ENCODE assay signal across 8 cellular contexts in the genomic region with DNA sequence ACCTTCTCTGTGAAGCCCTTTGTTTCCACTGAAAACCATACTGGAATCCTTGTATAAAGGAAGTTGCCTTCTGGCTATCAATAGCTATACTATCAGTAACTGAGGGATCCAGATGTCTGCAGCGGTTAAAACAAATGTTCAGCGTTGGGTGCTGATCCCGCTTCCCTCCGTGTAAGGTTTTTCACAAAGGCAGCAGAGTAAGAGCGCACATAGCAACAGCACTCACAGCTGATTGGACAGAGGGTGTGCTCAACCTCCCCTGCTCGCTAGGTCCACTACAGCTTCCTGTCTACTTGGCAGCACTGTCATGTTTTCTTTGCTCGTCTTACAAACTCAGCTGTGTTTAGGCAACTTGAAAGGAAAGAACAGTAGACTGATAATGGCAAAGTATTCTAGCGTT. TPM values are rescaled to one million over a fixed set of nuclear protein-coding genes. Genes with fewer than 3 reads are reported as not detected.
DNase-seq lines count a peak whose midpoint lies in the region; ATAC-seq and TF ChIP-seq lines count a peak whose summit lies in the region.

No MANE protein-coding gene starts in this region.

- H3K9ac ChIP-seq in subcutaneous abdominal adipose tissue (ENCODE audit: low read length in 5 of 5), result peak overlapping the region in 4 of 5 donors; percentile 8 to 76 (median 51)

- H3K4me3 ChIP-seq in epithelial cell of proximal tubule (ENCODE audit: low read depth, low read length) (peak overlapping the region; percentile 43), subcutaneous abdominal adipose tissue (ENCODE audit: low read depth in 1 of 5, low read length in 5 of 5) (peak overlapping the region; percentile 41 to 72 (median 66))

- H3K9me3 ChIP-seq in subcutaneous abdominal adipose tissue (ENCODE audit: control insufficient read depth in 5 of 5, low read length in 5 of 5), result no peaks in the 10 kb centered on the region

- peak; percentile 71 for DNase-seq in GM04503 (ENCODE audit: low read depth)
- DNase-seq in NCI-H524 treated with DMSO at 0.1 percent for 48 hours (lab: John Stamatoyannopoulos, UW), result peak; percentile 33
- DNase-seq in activated T-cell treated with anti-CD3 and anti-CD28 coated beads, Interleukin-2, amount 50 U/mL, for 1 hour, result peak; percentile 24
- DNase-seq in epithelial cell of proximal tubule (ENCODE audit: low read depth), result peak; percentile 65
- DNase-seq in midbrain (lab: John Stamatoyannopoulos, UW), result peak; percentile 79

- peak overlapping the region; percentile 82 for H3K27ac ChIP-seq in subcutaneous abdominal adipose tissue (ENCODE audit: low read depth, low read length)

- no peak for TF ChIP-seq CTCF in epithelial cell of proximal tubule (conservative IDR thresholded peaks at IDR 0.05; ENCODE audit: low read depth, low read length)

- H3K27me3 ChIP-seq in subcutaneous abdominal adipose tissue (ENCODE audit: control insufficient read depth in 5 of 5, insufficient read depth in 4 of 5, low read length in 5 of 5), result no peaks in the 10 kb centered on the region

- H3K4me1 ChIP-seq in subcutaneous abdominal adipose tissue (ENCODE audit: control insufficient read depth in 5 of 5, insufficient read depth in 5 of 5, low read length in 5 of 5), result peaks cover 9 to 78% (median 34%) of the 10 kb centered on the region in 5 donors

- ATAC-seq in HG02938 (IDR thresholded peaks at IDR 0.05; ENCODE audit: unreplicated experiment) (peak; percentile 100), HG02588 (IDR thresholded peaks at IDR 0.05; ENCODE audit: unreplicated experiment) (no peak)

- peaks cover 0 to 20% (median 15%) of the 10 kb centered on the region in 5 donors for H3K36me3 ChIP-seq in subcutaneous abdominal adipose tissue (ENCODE audit: control insufficient read depth in 5 of 5, insufficient read depth in 5 of 5, low read length in 5 of 5)

RNA-seq across cellular contexts. Expression of gene ATOSA, which starts 27.3 kb away (rescaled TPM):
- total RNA-seq in epithelial cell of proximal tubule, result 5.3 and 5.4 TPM in 2 replicates

Comparison
In these comparisons a context has a peak if more than half of its experiments do, and no peak if none do; other contexts are left out.
1. DNase-seq: peak in every context shown above with its lines; median percentile 79 in midbrain; 71 in GM04503; 65 in epithelial cell of proximal tubule; 33 in NCI-H524 treated with DMSO at 0.1 percent for 48 hours; 24 in activated T-cell treated with anti-CD3 and anti-CD28 coated beads, Interleukin-2, amount 50 U/mL, for 1 hour.